Comparison of ENCODE assay signal across 8 cellular contexts in the genomic region with DNA sequence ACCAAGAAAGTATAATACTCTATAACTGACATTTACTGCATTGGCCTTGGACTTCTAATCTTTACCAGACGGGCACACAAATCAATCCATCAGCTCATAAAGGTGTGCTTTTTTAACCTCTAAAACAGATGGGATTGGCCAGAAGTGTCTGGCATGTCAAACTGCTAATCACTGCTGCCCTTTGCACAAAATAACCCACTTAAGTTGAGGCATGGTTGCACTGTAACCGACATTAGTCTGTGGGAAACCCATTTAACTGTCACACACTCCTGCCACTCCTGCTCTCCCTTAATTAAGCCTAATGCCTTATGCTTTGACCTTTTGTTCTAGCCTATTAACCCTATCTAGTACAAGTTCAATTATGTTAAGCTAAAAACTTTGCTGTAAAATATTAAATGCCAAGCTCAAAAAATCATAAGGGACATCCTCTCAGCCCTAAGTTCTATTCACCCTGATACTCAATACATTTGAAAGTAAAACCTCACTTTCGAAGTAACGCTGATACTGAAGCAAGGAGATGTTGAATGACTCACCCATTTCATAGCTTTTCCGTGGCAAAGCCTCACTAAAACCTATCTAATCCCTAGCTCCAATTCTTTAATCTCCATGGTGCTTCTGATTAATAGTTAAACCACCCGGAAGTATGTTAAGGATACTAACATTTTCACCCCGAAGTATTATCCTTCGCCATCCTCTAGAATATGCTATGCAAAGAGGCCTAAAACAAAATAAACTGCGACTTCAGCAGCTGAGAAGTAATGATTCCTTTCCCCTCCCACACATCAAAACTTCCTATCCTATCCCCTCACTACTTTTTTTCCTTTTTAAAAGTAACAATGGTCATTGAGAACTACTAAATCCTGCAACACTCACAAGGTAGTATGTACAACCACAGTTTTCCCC. TPM values are rescaled to one million over a fixed set of nuclear protein-coding genes. Genes with fewer than 3 reads are reported as not detected.
DNase-seq lines count a peak whose midpoint lies in the region; ATAC-seq and TF ChIP-seq lines count a peak whose summit lies in the region.

No MANE protein-coding gene starts in this region.

- no peak for TF ChIP-seq CTCF in brain (conservative IDR thresholded peaks at IDR 0.05)

- H3K27me3 ChIP-seq in H7 (ENCODE audit: control insufficient read depth, insufficient read depth, low read length): no peaks in the 10 kb centered on the region

- ATAC-seq in GM19351 (IDR thresholded peaks at IDR 0.05; ENCODE audit: unreplicated experiment) (peak; percentile 81), HG03460 (IDR thresholded peaks at IDR 0.05; ENCODE audit: unreplicated experiment) (peak; percentile 70)

- H3K9me3 Mint-ChIP-seq in brain: peaks cover 2 to 14% (median 6%) of the 10 kb centered on the region in 5 experiments

- peaks cover 24% of the 10 kb centered on the region for H3K36me3 Mint-ChIP-seq in brain

- no peak overlapping the region for H3K4me3 ChIP-seq in H7 (ENCODE audit: insufficient read depth, low read depth, low read length)

- H3K4me3 Mint-ChIP-seq in brain: peak overlapping the region; percentile 13 to 55 (median 26)

- peaks cover 69% of the 10 kb centered on the region for H3K4me1 Mint-ChIP-seq in brain

- peak; percentile 67 for DNase-seq in ACHN
- DNase-seq in renal cortical epithelial cell (ENCODE audit: low read depth): peak; percentile 74
- no peak for DNase-seq in NCI-H187 (lab: John Stamatoyannopoulos, UW)
- DNase-seq in stimulated activated CD4-positive, alpha-beta T cell treated with anti-CD3 and anti-CD28 coated beads, Interleukin-4, amount 100 ng/mL, for 24 hours: no peak
- no peak for DNase-seq in H7

- H3K36me3 ChIP-seq in H7 (replicated peaks; ENCODE audit: control insufficient read depth, insufficient read depth, low read length): no peaks in the 10 kb centered on the region

- peak overlapping the region in 3 of 5 experiments; percentile 3 to 42 (median 30) for H3K27ac Mint-ChIP-seq in brain

- H3K27me3 Mint-ChIP-seq in brain: no peaks in the 10 kb centered on the region

- in situ Hi-C loops in ACHN (cut with HindIII; ENCODE audit: low pct_ligation_motif_present, low pct_unique_long_range_greater_than_20kb, low sequenced_read_pairs): no loop called here

RNA-seq across cellular contexts. Expression of a gene that starts 12.9 kb away (rescaled TPM):
- polyA plus RNA-seq in brain (ENCODE audit: insufficient read depth, low read depth, low replicate concordance): 1.2 TPM
- 84.6 and 103 TPM in 2 replicates for total RNA-seq in renal cortical epithelial cell
- 16.6 and 17.5 TPM in 2 replicates for total RNA-seq in H7 (2014; rRNA removed; shearing (Covaris generic))

Comparison
In these comparisons a context has a peak if more than half of its experiments do, and no peak if none do; other contexts are left out.
1. DNase-seq: peak in ACHN (single experiment) and renal cortical epithelial cell (single experiment); none in NCI-H187 (0 of 2), stimulated activated CD4-positive, alpha-beta T cell treated with anti-CD3 and anti-CD28 coated beads, Interleukin-4, amount 100 ng/mL, for 24 hours (single experiment) and H7 (single experiment).